29 cellular contexts compared by ENCODE assay signal in the genomic region with DNA sequence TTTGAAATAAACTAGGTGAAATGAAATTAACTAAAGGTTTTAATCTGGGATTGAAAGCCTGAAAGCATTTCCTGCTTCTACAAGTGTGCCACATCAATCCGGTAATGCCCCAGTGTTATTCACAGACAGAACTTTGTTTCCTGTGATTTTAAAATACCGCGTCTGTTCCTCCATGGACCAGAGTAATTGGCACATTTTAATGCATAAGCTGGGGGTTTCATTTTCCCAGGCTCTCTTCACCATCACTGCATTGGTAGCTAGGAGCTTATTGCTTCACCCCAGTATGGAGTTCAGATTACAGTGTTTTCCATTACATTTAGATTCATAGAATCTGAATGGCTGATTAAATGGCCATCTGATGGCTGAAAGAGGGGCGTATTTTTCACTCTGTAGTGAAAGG. TPM values are rescaled to one million over a fixed set of nuclear protein-coding genes. Genes with fewer than 3 reads are reported as not detected.
DNase-seq lines count a peak whose midpoint lies in the region; ATAC-seq, FAIRE-seq and TF ChIP-seq lines count a peak whose summit lies in the region.
"Had no signal": no experiment of that assay in that cellular context is flagged by ENCODE, and none has a peak within 500 bp of the region (broad histone marks: within the 10 kb centered on the region; RNA-seq: fewer than 3 reads in every experiment).

No MANE protein-coding gene starts in this region.

- H3K27me3 Mint-ChIP-seq in stimulated activated naive CD8-positive, alpha-beta T cell treated with anti-CD3 and anti-CD28 coated beads, Interleukin-15, amount 100 ng/mL, for 72 hours: no peaks in the 10 kb centered on the region
- H3K27me3 Mint-ChIP-seq in WTC11 (ENCODE audit: low read depth): no peaks in the 10 kb centered on the region
- H3K27me3 Mint-ChIP-seq: CD8-positive, alpha-beta memory T cell; stimulated activated naive CD8-positive, alpha-beta T cell treated with anti-CD3 and anti-CD28 coated beads, Interleukin-15, Interleukin-2, amounts not matched to agents 100 ng/mL and 50 ng/mL, for 24 hours had no signal

- BruUV-seq in endothelial cell of umbilical vein (replicated peaks; lab: Mats Ljungman, UMichigan): no TSS peak

- H3K4me3 Mint-ChIP-seq in stimulated activated naive CD8-positive, alpha-beta T cell treated with anti-CD3 and anti-CD28 coated beads, Interleukin-15, amount 100 ng/mL, for 72 hours: peak overlapping the region; percentile 3 to 32
- H3K4me3 Mint-ChIP-seq in WTC11: peak overlapping the region; percentile 30; the same call in 1 of the 2 replicates
- H3K4me3 Mint-ChIP-seq: stimulated activated naive CD8-positive, alpha-beta T cell treated with anti-CD3 and anti-CD28 coated beads, Interleukin-15, Interleukin-2, amounts not matched to agents 100 ng/mL and 50 ng/mL, for 24 hours; T-helper 2 cell treated with Interferon-gamma antibody and Interleukin-4, amounts not matched to agents 5 μg/mL and 100 μg/mL, for 36 hours had no signal

- H3K4me1 ChIP-seq in endothelial cell of umbilical vein (ENCODE audit: control insufficient read depth, extremely low read depth, insufficient read depth, low read length): peaks cover 6% of the 10 kb centered on the region

- peaks cover 0 to 4% of the 10 kb centered on the region in 2 experiments for H3K36me3 ChIP-seq in endothelial cell of umbilical vein (ENCODE audit: control insufficient read depth in 2 of 2, extremely low read depth in 1 of 2, insufficient read depth in 2 of 2, low read length in 2 of 2)
- H3K36me3 ChIP-seq: gastroesophageal sphincter, thoracic aorta had no signal

- TF ChIP-seq CTCF in WTC11 (IDR thresholded peaks at IDR 0.05) (no peak), endothelial cell of umbilical vein (IDR thresholded peaks at IDR 0.05; ENCODE audit: extremely low read depth in 1 of 2, insufficient read depth in 1 of 2, low read depth in 1 of 2, low read length in 2 of 2) (no peak)

- no peak overlapping the region for H2AFZ ChIP-seq in endothelial cell of umbilical vein (ENCODE audit: low read depth, low read length)
- H2AFZ ChIP-seq: hepatocyte had no signal

- POLR2A ChIA-PET in WTC11 (lab: Charles Lee): no interaction called here
- POLR2A ChIA-PET in endothelial cell of umbilical vein (lab: Charles Lee): no interaction called here

- H3K4me1 Mint-ChIP-seq in stimulated activated naive CD8-positive, alpha-beta T cell treated with anti-CD3 and anti-CD28 coated beads, Interleukin-15, amount 100 ng/mL, for 72 hours: peaks cover 79% of the 10 kb centered on the region
- peaks cover 66% of the 10 kb centered on the region for H3K4me1 Mint-ChIP-seq in WTC11

- H3K4me2 ChIP-seq in endothelial cell of umbilical vein (ENCODE audit: insufficient read depth, low read length): no peak overlapping the region
- H3K4me2 ChIP-seq: hepatocyte, smooth muscle cell had no signal

- H3K27ac Mint-ChIP-seq in stimulated activated naive CD8-positive, alpha-beta T cell treated with anti-CD3 and anti-CD28 coated beads, Interleukin-15, amount 100 ng/mL, for 72 hours: no peak overlapping the region
- H3K27ac Mint-ChIP-seq in WTC11: peak overlapping the region; percentile 88
- H3K27ac Mint-ChIP-seq: stimulated activated naive CD8-positive, alpha-beta T cell treated with anti-CD3 and anti-CD28 coated beads, Interleukin-15, Interleukin-2, amounts not matched to agents 100 ng/mL and 50 ng/mL, for 24 hours; T-helper 2 cell treated with Interferon-gamma antibody and Interleukin-4, amounts not matched to agents 5 μg/mL and 100 μg/mL, for 36 hours had no signal

- CTCF ChIA-PET in WTC11 (lab: Charles Lee): interaction anchor here (0.6 to 4.5 kb wide), 5 partner anchors 12 to 232 kb away, joined by 3 to 60 read pairs (median 5); a partner anchor contains a TSS
- CTCF ChIA-PET in endothelial cell of umbilical vein (lab: Charles Lee): interaction anchor here (1.0 to 5.7 kb wide), 2 partner anchors 9 to 42 kb away, joined by 3 to 24 read pairs; no protein-coding TSS in a partner anchor

- peaks cover 4% of the 10 kb centered on the region for H3K36me3 Mint-ChIP-seq in WTC11

- H3K9ac ChIP-seq in endothelial cell of umbilical vein (replicated peaks; ENCODE audit: extremely low read depth, insufficient read depth, low read length): no peak overlapping the region

- peaks cover 0 to 5% of the 10 kb centered on the region in 2 donors for H3K9me3 Mint-ChIP-seq in stimulated activated naive CD8-positive, alpha-beta T cell treated with anti-CD3 and anti-CD28 coated beads, Interleukin-15, amount 100 ng/mL, for 72 hours
- peaks cover 5% of the 10 kb centered on the region for H3K9me3 Mint-ChIP-seq in WTC11
- H3K9me3 Mint-ChIP-seq: stimulated activated naive CD8-positive, alpha-beta T cell treated with anti-CD3 and anti-CD28 coated beads, Interleukin-15, Interleukin-2, amounts not matched to agents 100 ng/mL and 50 ng/mL, for 24 hours; T-helper 2 cell treated with Interferon-gamma antibody and Interleukin-4, amounts not matched to agents 5 μg/mL and 100 μg/mL, for 36 hours had no signal

- H3K9me1 ChIP-seq in endothelial cell of umbilical vein (replicated peaks; ENCODE audit: control insufficient read depth, extremely low read depth, insufficient read depth, low read length): no peaks in the 10 kb centered on the region

- ATAC-seq in stimulated activated naive CD8-positive, alpha-beta T cell treated with anti-CD3 and anti-CD28 coated beads, Interleukin-15, amount 100 ng/mL, for 72 hours: no peak
- no peak for ATAC-seq in stimulated activated naive CD8-positive, alpha-beta T cell treated with anti-CD3 and anti-CD28 coated beads, Interleukin-15, Interleukin-2, amounts not matched to agents 100 U/mL and 50 U/mL, for 24 hours
- peak; percentile 61 for ATAC-seq in WTC11
- ATAC-seq: body of pancreas, gastroesophageal sphincter, HepG2, right cardiac atrium had no signal

- no peak for DNase-seq in stimulated activated naive CD8-positive, alpha-beta T cell treated with anti-CD3 and anti-CD28 coated beads, Interleukin-15, amount 100 ng/mL, for 72 hours
- DNase-seq in stimulated activated naive CD8-positive, alpha-beta T cell treated with anti-CD3 and anti-CD28 coated beads, Interleukin-15, Interleukin-2, amounts not matched to agents 100 U/mL and 50 U/mL, for 24 hours: no peak
- DNase-seq in WTC11 (ENCODE audit: low spot score): no peak
- DNase-seq in endothelial cell of umbilical vein (ENCODE audit: low read depth, low spot score): peak; percentile 34
- no peak for DNase-seq in glomerular visceral epithelial cell (ENCODE audit: extremely low spot score)
- no peak for DNase-seq in NCI-H1092 (lab: John Stamatoyannopoulos, UW)
- DNase-seq in activated CD4-positive, alpha-beta T cell treated with anti-CD3 and anti-CD28 coated beads for 1 hour: no peak
- DNase-seq: activated effector memory CD4-positive, alpha-beta T cell treated with anti-CD3 and anti-CD28 coated beads, Interleukin-2, amount 50 U/mL, for 16 hours; activated T-cell treated with anti-CD3 and anti-CD28 coated beads for 4 hours; body of pancreas; cerebellar nuclear complex; DMS 273 treated with DMSO at 0.1 percent for 48 hours; dorsolateral prefrontal cortex; NCI-H1436 treated with DMSO at 0.1 percent for 48 hours; right cardiac atrium; SIG-M5; stimulated activated CD4-positive, alpha-beta T cell treated with anti-CD3 and anti-CD28 coated beads, Interleukin-2, amount 100 ng/mL, for 24 hours had no signal

- H4K20me1 ChIP-seq in endothelial cell of umbilical vein (replicated peaks; ENCODE audit: control insufficient read depth, extremely low read depth, insufficient read depth, low read length): no peaks in the 10 kb centered on the region

- dilution Hi-C loops in endothelial cell of umbilical vein (cut with MboI; ENCODE audit: extremely low pct_ligation_motif_present, low sequenced_read_pairs): no loop called here

- no peak overlapping the region for H3K27ac ChIP-seq in endothelial cell of umbilical vein (ENCODE audit: insufficient read depth, low read depth, low read length)
- H3K27ac ChIP-seq: body of pancreas, dorsolateral prefrontal cortex, gastroesophageal sphincter, hepatocyte, thoracic aorta had no signal

- FAIRE-seq in endothelial cell of umbilical vein (lab: Jason Lieb, UNC): no peak
- FAIRE-seq: HepG2 had no signal

- no peaks in the 10 kb centered on the region for H3K27me3 ChIP-seq in endothelial cell of umbilical vein (ENCODE audit: control insufficient read depth in 2 of 2, insufficient read depth in 2 of 2, low read length in 2 of 2)
- H3K27me3 ChIP-seq: body of pancreas, hepatocyte had no signal

- no peak overlapping the region for H3K4me3 ChIP-seq in endothelial cell of umbilical vein (replicated peaks in 1 of 3; ENCODE audit: insufficient read depth in 1 of 3, low read depth in 1 of 3, low read length in 3 of 3)
- H3K4me3 ChIP-seq: body of pancreas, dorsolateral prefrontal cortex, gastroesophageal sphincter, hepatocyte, smooth muscle cell, thoracic aorta had no signal

- no peaks in the 10 kb centered on the region for H3K9me3 ChIP-seq in endothelial cell of umbilical vein (replicated peaks; ENCODE audit: control insufficient read depth, insufficient read depth, low read length)
- H3K9me3 ChIP-seq: body of pancreas, gastroesophageal sphincter, thoracic aorta had no signal

- no peak for TF ChIP-seq POLR2A in endothelial cell of umbilical vein (IDR thresholded peaks at IDR 0.05; ENCODE audit: low read depth, low read length)

- intact Hi-C loops in endothelial cell of umbilical vein (cut with micrococcal nuclease): no loop called here

- H3K79me2 ChIP-seq in endothelial cell of umbilical vein (ENCODE audit: control insufficient read depth, insufficient read depth, low read length): no peaks in the 10 kb centered on the region
- H3K79me2 ChIP-seq: hepatocyte had no signal

TF ChIP-seq in WTC11, 78 proteins besides CTCF, POLR2A, EP300 and RAD21 (continues in another document):
- no peak for TF ChIP-seq KAT7 (CRISPR knock-in tag; IDR thresholded peaks at IDR 0.05; ENCODE audit: borderline replicate concordance)
- no peak for TF ChIP-seq MYBL2 (CRISPR knock-in tag; IDR thresholded peaks at IDR 0.05)
- no peak for TF ChIP-seq CREM (CRISPR knock-in tag; IDR thresholded peaks at IDR 0.05)
- TF ChIP-seq NFATC4 (CRISPR knock-in tag; IDR thresholded peaks at IDR 0.05): no peak

TF ChIP-seq in endothelial cell of umbilical vein, 7 proteins besides CTCF, POLR2A, EP300 and RAD21 (continues in another document):
- TF ChIP-seq EZH2 (IDR thresholded peaks at IDR 0.05; ENCODE audit: borderline replicate concordance, low read depth, low read length, severe bottlenecking): no peak
- TF ChIP-seq POLR2AphosphoS5 (IDR thresholded peaks at IDR 0.05; ENCODE audit: insufficient read depth, low read depth, low read length): no peak

RNA-seq across cellular contexts. Expression of a gene that starts 25.7 kb away (rescaled TPM):
- total RNA-seq in WTC11 (2021): not detected in 3 replicates
- total RNA-seq in endothelial cell of umbilical vein: not detected in 2 replicates
- polyA plus RNA-seq in endothelial cell of umbilical vein: not detected in 2 replicates
- not detected in 2 replicates for polyA plus RNA-seq in endothelial cell of umbilical vein (2011; cell fraction: cytosol; rRNA removed)
- polyA plus RNA-seq in endothelial cell of umbilical vein (2011; cell fraction: nucleus; rRNA removed): not detected in 2 replicates
- not detected in 2 replicates for polyA plus RNA-seq in endothelial cell of umbilical vein (2012)
- polyA minus RNA-seq in endothelial cell of umbilical vein: not detected in 2 replicates
- not detected for polyA minus RNA-seq in endothelial cell of umbilical vein (2011; cell fraction: cytosol; rRNA and poly(A)+ RNA removed)
- not detected in 2 replicates for polyA minus RNA-seq in endothelial cell of umbilical vein (2011; cell fraction: nucleus; rRNA and poly(A)+ RNA removed)
- total RNA-seq: body of pancreas, gastroesophageal sphincter, H4, hepatocyte, HepG2, LHCN-M2, mesenteric fat pad, smooth muscle cell had no signal
- polyA plus RNA-seq: fibroblast of lung, hepatocyte, HepG2, right cardiac atrium, smooth muscle cell had no signal
